Comparison of ENCODE assay signal across 1 cellular context in genomic region chr12:86234309-86234708, GRCh38.
TF ChIP-seq lines count a peak whose summit lies in the region.

No MANE protein-coding gene starts in this region.

TF ChIP-seq in GM23338, 12 proteins besides CTCF, POLR2A, EP300 and RAD21 (continued from another document):
- no peak for TF ChIP-seq REST (IDR thresholded peaks at IDR 0.05; ENCODE audit: unreplicated experiment)
- no peak for TF ChIP-seq STAT1 (IDR thresholded peaks at IDR 0.05; ENCODE audit: unreplicated experiment)
- no peak for TF ChIP-seq EZH2phosphoT487 (IDR thresholded peaks at IDR 0.05; ENCODE audit: unreplicated experiment)
- TF ChIP-seq POLR2AphosphoS5 (IDR thresholded peaks at IDR 0.05; ENCODE audit: low read depth), result no peak
- no peak for TF ChIP-seq EZH2 (IDR thresholded peaks at IDR 0.05; ENCODE audit: low read depth, unreplicated experiment)
TF ChIP-seq in GM23338: peak in this region for 0.
